15 cellular contexts compared by ENCODE assay signal in genomic region chr2:188132385-188132784, GRCh38.
DNase-seq lines count a peak whose midpoint lies in the region; ATAC-seq and TF ChIP-seq lines count a peak whose summit lies in the region.
"Had no signal": no experiment of that assay in that cellular context is flagged by ENCODE, and none has a peak within 500 bp of the region (broad histone marks: within the 10 kb centered on the region; RNA-seq: fewer than 3 reads in every experiment).

No MANE protein-coding gene starts in this region.

- intact Hi-C loops in heart left ventricle (cut with DNase I): no loop called here

- ATAC-seq in heart left ventricle: peak in 3 of 4 donors; percentile 80 to 88 (median 86)
- ATAC-seq in GM18520 (IDR thresholded peaks at IDR 0.05; ENCODE audit: unreplicated experiment): no peak
- ATAC-seq: activated CD8-positive, alpha-beta T cell treated with anti-CD3 and anti-CD28 coated beads for 36 hours; foreskin keratinocyte had no signal

- WGBS in heart left ventricle, 4 donors: 14 to 27% (median 23%) methylated on average over 5 of the region's 5 CpGs

- H3K9me3 ChIP-seq in heart left ventricle: no peaks in the 10 kb centered on the region

- no peak for TF ChIP-seq POLR2A in heart left ventricle (IDR thresholded peaks at IDR 0.05)

- peak; percentile 89 to 90 for DNase-seq in SHP77 (lab: John Stamatoyannopoulos, UW)
- peak in 4 of 5 donors; percentile 43 to 75 (median 53) for DNase-seq in heart left ventricle
- peak; percentile 42 for DNase-seq in pons (ENCODE audit: low spot score)
- no peak for DNase-seq in GM10266 (ENCODE audit: extremely low spot score)
- no peak for DNase-seq in activated naive CD4-positive, alpha-beta T cell treated with Interleukin-2 at 50 U/mL for 16 hours
- DNase-seq in GDM1 (lab: John Stamatoyannopoulos, UW): no peak
- DNase-seq: activated CD8-positive, alpha-beta T cell treated with anti-CD3 and anti-CD28 coated beads for 36 hours; aorta; effector CD4-positive, alpha-beta T cell; foreskin keratinocyte; islet precursor cell; Karpas-422; stimulated activated CD4-positive, alpha-beta T cell treated with anti-CD3 and anti-CD28 coated beads, Interleukin-1b, Interleukin-23, amount 100 ng/mL, for 48 hours had no signal

- TF ChIP-seq CTCF in heart left ventricle (IDR thresholded peaks at IDR 0.05) (no peak), GM10266 (IDR thresholded peaks at IDR 0.05; ENCODE audit: control insufficient read depth, insufficient read depth, low read depth, missing control alignments) (no peak)

- no peak; the same call in 1 of the 2 replicates for TF ChIP-seq RAD21 in Ishikawa (IDR thresholded peaks at IDR 0.05; ENCODE audit: low read depth)

- H3K27me3 ChIP-seq in heart left ventricle: no peaks in the 10 kb centered on the region
- H3K27me3 ChIP-seq: foreskin keratinocyte had no signal

- H3K4me3 ChIP-seq in heart left ventricle: no peak overlapping the region

- no peak overlapping the region for H3K27ac ChIP-seq in heart left ventricle
- H3K27ac ChIP-seq: foreskin keratinocyte had no signal

- TF ChIP-seq EP300 in Ishikawa (IDR thresholded peaks at IDR 0.05; ENCODE audit: borderline replicate concordance): peak; percentile 47; the same call in 1 of the 2 replicates

- peaks cover 0 to 10% (median 0%) of the 10 kb centered on the region in 12 donors for H3K4me1 ChIP-seq in heart left ventricle
- H3K4me1 ChIP-seq: foreskin keratinocyte had no signal

- H3K36me3 ChIP-seq in heart left ventricle: no peaks in the 10 kb centered on the region

TF ChIP-seq in Ishikawa, 13 proteins besides CTCF, POLR2A, EP300 and RAD21:
- TF ChIP-seq CREB1 (IDR thresholded peaks at IDR 0.05; ENCODE audit: low read depth) (no peak), NFIC (IDR thresholded peaks at IDR 0.05) (peak; percentile 92), TEAD4 (IDR thresholded peaks at IDR 0.05) (peak; percentile 60), TAF1 (IDR thresholded peaks at IDR 0.05; ENCODE audit: low read depth) (no peak), CEBPB (IDR thresholded peaks at IDR 0.05) (peak; percentile 67; the same call in 1 of the 2 replicates), TCF12 (IDR thresholded peaks at IDR 0.05; ENCODE audit: low read depth) (0 out of 2 replicates have a peak, but pooled peaks have one; percentile 30), ZBTB7A (IDR thresholded peaks at IDR 0.05; ENCODE audit: low read depth) (no peak), REST (IDR thresholded peaks at IDR 0.05; ENCODE audit: low read depth) (no peak)
TF ChIP-seq in Ishikawa: peak in this region for 4.

Comparison
In these comparisons a context has a peak if more than half of its experiments do, and no peak if none do; other contexts are left out.
1. DNase-seq: peak in SHP77 (2 of 2), heart left ventricle (4 of 5) and pons (single experiment); none in GM10266 (single experiment), activated naive CD4-positive, alpha-beta T cell treated with Interleukin-2 at 50 U/mL for 16 hours (single experiment) and GDM1 (single experiment).